Comparison of ENCODE assay signal across 8 cellular contexts in the genomic region with DNA sequence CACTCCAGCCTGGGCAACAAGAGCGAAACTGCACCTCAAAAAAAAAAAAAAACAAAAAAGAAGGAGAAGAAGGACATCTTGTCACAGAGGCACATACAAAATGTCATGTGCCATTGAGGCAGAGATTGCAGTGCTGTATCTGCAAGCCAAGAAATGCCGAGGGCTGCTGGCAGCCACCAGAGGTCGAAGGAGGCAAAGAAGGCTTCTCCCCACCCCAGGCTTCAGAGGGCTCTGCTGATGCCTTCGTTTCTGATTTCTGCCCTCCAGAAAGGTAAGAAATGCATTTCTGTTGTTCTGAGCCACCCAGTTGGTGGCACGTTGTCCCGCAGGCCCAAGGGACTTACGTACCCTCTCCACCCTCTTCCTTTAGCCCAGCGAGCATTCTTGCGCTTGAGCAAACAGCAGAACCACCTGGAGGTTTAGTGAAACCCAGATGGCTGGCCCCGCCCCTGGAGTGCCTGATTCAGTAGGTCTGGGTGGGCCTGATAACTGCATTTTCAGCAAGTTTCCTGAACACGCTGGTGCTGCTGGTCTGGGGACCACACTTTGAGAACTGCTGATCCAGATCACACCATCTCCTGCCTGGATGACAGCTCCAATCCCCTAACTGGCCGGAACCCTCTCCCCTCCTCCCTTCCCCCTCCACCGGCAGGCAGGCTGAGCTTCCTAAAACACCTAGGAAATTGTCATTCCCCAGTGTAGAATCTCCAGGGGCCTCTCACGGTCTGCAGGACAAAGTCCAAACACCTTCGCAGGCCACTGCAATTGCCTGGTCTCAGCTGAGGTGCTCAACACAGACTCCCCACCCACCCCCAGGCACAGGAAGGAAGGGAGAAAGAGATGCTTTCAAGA. TPM values are rescaled to one million over a fixed set of nuclear protein-coding genes. Genes with fewer than 3 reads are reported as not detected.
DNase-seq lines count a peak whose midpoint lies in the region; ATAC-seq lines count a peak whose summit lies in the region.

No MANE protein-coding gene starts in this region.

- POLR2A ChIA-PET in naive thymus-derived CD8-positive, alpha-beta T cell (lab: Charles Lee): no interaction called here

- peak; percentile 23 to 60 (median 30) for DNase-seq in NCI-H1417 (lab: John Stamatoyannopoulos, UW)
- DNase-seq in NCI-H1417 treated with DMSO at 0.1 percent for 48 hours (lab: John Stamatoyannopoulos, UW): no peak
- peak; percentile 16 for DNase-seq in NCI-H345 treated with DMSO at 0.1 percent for 48 hours (lab: John Stamatoyannopoulos, UW; ENCODE audit: unreplicated experiment)
- DNase-seq in naive thymus-derived CD8-positive, alpha-beta T cell: peak in 1 of 10 donors; percentile 22
- no peak for DNase-seq in effector CD4-positive, alpha-beta T cell
- no peak for DNase-seq in activated CD4-positive, CD25-positive, alpha-beta regulatory T cell treated with anti-CD3 and anti-CD28 coated beads, Interleukin-2, amount 50 U/mL, for 72 hours
- no peak for DNase-seq in cerebellum (ENCODE audit: low spot score)

- peak; percentile 80 for ATAC-seq in HG02763 (IDR thresholded peaks at IDR 0.05; ENCODE audit: unreplicated experiment)
- ATAC-seq in naive thymus-derived CD8-positive, alpha-beta T cell: peak; percentile 33 to 70

- peak overlapping the region in 5 of 10 donors; percentile 19 to 57 (median 52) for H3K4me3 Mint-ChIP-seq in naive thymus-derived CD8-positive, alpha-beta T cell

- H3K36me3 Mint-ChIP-seq in naive thymus-derived CD8-positive, alpha-beta T cell: peaks cover 0 to under 1% (median 0%) of the 10 kb centered on the region in 3 donors

- H3K27me3 Mint-ChIP-seq in naive thymus-derived CD8-positive, alpha-beta T cell: no peaks in the 10 kb centered on the region

- H3K4me1 Mint-ChIP-seq in naive thymus-derived CD8-positive, alpha-beta T cell: peaks cover 5 to 40% (median 27%) of the 10 kb centered on the region in 4 donors

- H3K27ac Mint-ChIP-seq in naive thymus-derived CD8-positive, alpha-beta T cell: peak overlapping the region in 5 of 10 donors; percentile 18 to 69 (median 34)

- H3K9me3 Mint-ChIP-seq in naive thymus-derived CD8-positive, alpha-beta T cell: no peaks in the 10 kb centered on the region

RNA-seq across cellular contexts. Expression of a gene that starts 21.1 kb away (rescaled TPM):
- 1 to 10 TPM; 4.3 to 7.2 TPM for total RNA-seq in naive thymus-derived CD8-positive, alpha-beta T cell
- polyA plus RNA-seq in naive thymus-derived CD8-positive, alpha-beta T cell: 1 to 10 TPM; 2.7 to 3.9 (median 3.1) TPM
- 11.4 TPM for total RNA-seq in cerebellum

RNA-seq across cellular contexts. Expression of a gene that starts 29.6 kb away (rescaled TPM):
- total RNA-seq in naive thymus-derived CD8-positive, alpha-beta T cell: 100 to 1,000 TPM; 773 to 788 TPM
- polyA plus RNA-seq in naive thymus-derived CD8-positive, alpha-beta T cell: 1,000 to 10,000 TPM; 1,080 to 1,331 (median 1,214) TPM
- 507 TPM for total RNA-seq in cerebellum

Comparison
In these comparisons a context has a peak if more than half of its experiments do, and no peak if none do; other contexts are left out.
1. DNase-seq: peak in NCI-H1417 (3 of 3) and NCI-H345 treated with DMSO at 0.1 percent for 48 hours (single experiment); none in NCI-H1417 treated with DMSO at 0.1 percent for 48 hours (single experiment), effector CD4-positive, alpha-beta T cell (single experiment), activated CD4-positive, CD25-positive, alpha-beta regulatory T cell treated with anti-CD3 and anti-CD28 coated beads, Interleukin-2, amount 50 U/mL, for 72 hours (single experiment) and cerebellum (single experiment).